13 cellular contexts compared by ENCODE assay signal in genomic region chr11:69321877-69322350, GRCh38. TPM values are rescaled to one million over a fixed set of nuclear protein-coding genes. Genes with fewer than 3 reads are reported as not detected.
DNase-seq lines count a peak whose midpoint lies in the region; ATAC-seq and TF ChIP-seq lines count a peak whose summit lies in the region.
"Had no signal": no experiment of that assay in that cellular context is flagged by ENCODE, and none has a peak within 500 bp of the region (broad histone marks: within the 10 kb centered on the region; RNA-seq: fewer than 3 reads in every experiment).

No MANE protein-coding gene starts in this region.

- peak overlapping the region; percentile 79 for H3K27ac ChIP-seq in IMR-90 (ENCODE audit: insufficient read depth, low read length)
- H3K27ac ChIP-seq in brain microvascular endothelial cell: peak overlapping the region; percentile 66
- peak overlapping the region; percentile 30 for H3K27ac ChIP-seq in mesenchymal stem cell (ENCODE audit: low read length, poor library complexity, severe bottlenecking)
- H3K27ac ChIP-seq in colonic mucosa: no peak overlapping the region
- H3K27ac ChIP-seq: transverse colon had no signal

- H2AFZ ChIP-seq in IMR-90 (replicated peaks; ENCODE audit: low read length, poor library complexity) (peak overlapping the region; percentile 72), mesenchymal stem cell (ENCODE audit: low read depth, low read length) (no peak overlapping the region)

- ATAC-seq in IMR-90 (ENCODE audit: low read depth) (peak; percentile 74), HG02884 (IDR thresholded peaks at IDR 0.05; ENCODE audit: unreplicated experiment) (no peak)
- ATAC-seq: left cardiac atrium had no signal

- H3K79me1 ChIP-seq in IMR-90 (ENCODE audit: low read depth in 1 of 2, low read length in 2 of 2) (peaks cover 32 to 86% of the 10 kb centered on the region in 2 experiments), mesenchymal stem cell (replicated peaks; ENCODE audit: low read length, poor library complexity, severe bottlenecking) (peaks cover 2% of the 10 kb centered on the region)

- peak overlapping the region; percentile 100 for H2AK9ac ChIP-seq in IMR-90 (replicated peaks; ENCODE audit: low read depth, low read length, poor library complexity)

- H3K9ac ChIP-seq in IMR-90 (ENCODE audit: low read depth, low read length): peak overlapping the region; percentile 1; the same call in 1 of the 2 replicates
- H3K9ac ChIP-seq in mesenchymal stem cell (ENCODE audit: low read length): peak overlapping the region; percentile 88
- H3K9ac ChIP-seq in colonic mucosa (ENCODE audit: low read depth in 2 of 2, low read length in 2 of 2): no peak overlapping the region

- BruUV-seq in IMR-90 (replicated peaks; lab: Mats Ljungman, UMichigan): no TSS peak

- CTCF ChIA-PET in IMR-90 (lab: Yijun Ruan, JAX): interaction anchor here (1.3 kb wide), 1 partner anchor 12 kb away, joined by 4 read pairs; no protein-coding TSS in a partner anchor

- H3K18ac ChIP-seq in IMR-90 (ENCODE audit: low read depth, low read length) (peak overlapping the region; percentile 93; the same call in 1 of the 2 replicates), mesenchymal stem cell (ENCODE audit: low read depth in 1 of 2, low read length in 2 of 2) (peak overlapping the region in 1 of 2 experiments; percentile 78)

- TF ChIP-seq POLR2A in IMR-90 (IDR thresholded peaks at IDR 0.05; ENCODE audit: low read depth, low read length): no peak; the same call in 1 of the 2 replicates

- no peak for TF ChIP-seq CTCF in AG10803 (conservative IDR thresholded peaks at IDR 0.05; ENCODE audit: low read length)
- TF ChIP-seq CTCF in IMR-90 (conservative IDR thresholded peaks at IDR 0.05; ENCODE audit: low read depth, low read length): no peak
- TF ChIP-seq CTCF in brain microvascular endothelial cell (IDR thresholded peaks at IDR 0.05; ENCODE audit: low read depth, low read length, missing control alignments): no peak
- TF ChIP-seq CTCF in colonic mucosa (IDR thresholded peaks at IDR 0.05): no peak

- peak; percentile 31; the same call in 1 of the 2 replicates for TF ChIP-seq RAD21 in IMR-90 (IDR thresholded peaks at IDR 0.05; ENCODE audit: low read length)

- H3K4ac ChIP-seq in IMR-90 (ENCODE audit: low read depth, low read length): peak overlapping the region; percentile 100
- no peak overlapping the region for H3K4ac ChIP-seq in mesenchymal stem cell (ENCODE audit: low read depth in 1 of 2, low read length in 2 of 2)

- DNase-seq in AG10803 (ENCODE audit: low read depth) (peak; percentile 92), IMR-90 (peak; percentile 96), brain microvascular endothelial cell (peak; percentile 85), mesenchymal stem cell (peak; percentile 95), NCI-H2227 (lab: John Stamatoyannopoulos, UW; ENCODE audit: unreplicated experiment) (no peak), colonic mucosa (no peak)
- DNase-seq in activated CD4-positive, CD25-positive, alpha-beta regulatory T cell treated with anti-CD3 and anti-CD28 coated beads, Interleukin-2, amount 50 U/mL, for 72 hours: no peak
- DNase-seq: activated naive CD4-positive, alpha-beta T cell treated with anti-CD3 and anti-CD28 coated beads, Interleukin-2, amount 50 U/mL, for 16 hours; DMS79; erythroblast; left cardiac atrium; transverse colon had no signal

- H3K4me1 ChIP-seq in IMR-90 (ENCODE audit: control insufficient read depth, insufficient read depth, low read length) (peaks cover 24% of the 10 kb centered on the region), mesenchymal stem cell (ENCODE audit: control insufficient read depth, insufficient read depth, low read depth, low read length) (peaks cover 28% of the 10 kb centered on the region), colonic mucosa (no peaks in the 10 kb centered on the region)
- H3K4me1 ChIP-seq: transverse colon had no signal

- H4K20me1 ChIP-seq in IMR-90 (ENCODE audit: insufficient read depth, low read length): no peaks in the 10 kb centered on the region

- H3K23ac ChIP-seq in IMR-90 (ENCODE audit: low read depth, low read length): peak overlapping the region; percentile 100
- H3K23ac ChIP-seq in mesenchymal stem cell (ENCODE audit: low read length in 2 of 2): no peak overlapping the region

- H4K8ac ChIP-seq in IMR-90 (ENCODE audit: low read depth in 2 of 2, low read length in 2 of 2) (peak overlapping the region; percentile 86 to 99), mesenchymal stem cell (ENCODE audit: low read length) (peak overlapping the region; percentile 42)

- 0% methylated on average over 2 of the region's 5 CpGs; no CpG with 5 or more reads in 1 of the 2 experiments for whole genome bisulfite sequencing in IMR-90 (ENCODE audit: extremely low coverage in 2 of 2, insufficient read length in 1 of 2), 2 experiments
- WGBS in mesenchymal stem cell: 8% methylated on average over 5 of the region's 5 CpGs

- peak overlapping the region; percentile 100 for H2BK20ac ChIP-seq in IMR-90 (ENCODE audit: low read depth, low read length)

- H2BK120ac ChIP-seq in IMR-90 (ENCODE audit: low read depth, low read length): peak overlapping the region; percentile 100
- H2BK120ac ChIP-seq in mesenchymal stem cell (ENCODE audit: low read depth, low read length): no peak overlapping the region

- in situ Hi-C loops in IMR-90 (cut with MboI; ENCODE audit: low sequenced_read_pairs) (no loop called here), brain microvascular endothelial cell (cut with HindIII; ENCODE audit: low pct_ligation_motif_present, low sequenced_read_pairs) (no loop called here)

- H2BK5ac ChIP-seq in IMR-90 (ENCODE audit: low read depth, low read length, poor library complexity, severe bottlenecking) (peak overlapping the region; percentile 100), mesenchymal stem cell (ENCODE audit: low read depth, low read length, poor library complexity, severe bottlenecking) (no peak overlapping the region)

- peak overlapping the region; percentile 100 for H2AK5ac ChIP-seq in IMR-90 (ENCODE audit: low read depth, low read length)
- H2AK5ac ChIP-seq in mesenchymal stem cell (ENCODE audit: low read length, severe bottlenecking): no peak overlapping the region

- peak overlapping the region in 1 of 2 experiments; percentile 88 for H2BK12ac ChIP-seq in mesenchymal stem cell (ENCODE audit: low read length in 2 of 2)

- POLR2A ChIA-PET in IMR-90 (lab: Charles Lee; ENCODE audit: unreplicated experiment): no interaction called here

- H3K9me3 ChIP-seq in IMR-90 (ENCODE audit: control insufficient read depth, insufficient read depth, low read length) (no peaks in the 10 kb centered on the region), mesenchymal stem cell (ENCODE audit: control insufficient read depth, low read length) (no peaks in the 10 kb centered on the region), colonic mucosa (no peaks in the 10 kb centered on the region)
- H3K9me3 ChIP-seq: transverse colon had no signal

- H3K56ac ChIP-seq in IMR-90 (ENCODE audit: extremely low read depth, insufficient read depth, low read length): peak overlapping the region; percentile 86

- peaks cover 41% of the 10 kb centered on the region for H3K9me1 ChIP-seq in IMR-90 (ENCODE audit: insufficient read depth, low read length)

- H3K27me3 ChIP-seq in IMR-90 (ENCODE audit: control insufficient read depth, insufficient read depth, low read length) (no peaks in the 10 kb centered on the region), brain microvascular endothelial cell (replicated peaks) (no peaks in the 10 kb centered on the region), mesenchymal stem cell (ENCODE audit: control insufficient read depth in 1 of 2, insufficient read depth in 1 of 2, low read length in 2 of 2) (no peaks in the 10 kb centered on the region), colonic mucosa (no peaks in the 10 kb centered on the region)
- H3K27me3 ChIP-seq: transverse colon had no signal

- dilution Hi-C loops in IMR-90 (cut with HindIII; ENCODE audit: low sequenced_read_pairs, unreplicated experiment): no loop called here

- peak overlapping the region; percentile 97 for H4K91ac ChIP-seq in IMR-90 (ENCODE audit: insufficient read depth, low read depth, low read length)
- H4K91ac ChIP-seq in mesenchymal stem cell (ENCODE audit: low read length): no peak overlapping the region

- H3K4me2 ChIP-seq in IMR-90 (ENCODE audit: low read depth, low read length) (peak overlapping the region; percentile 52; the same call in 1 of the 2 replicates), mesenchymal stem cell (ENCODE audit: low read length, poor library complexity, severe bottlenecking) (no peak overlapping the region)

- H2BK15ac ChIP-seq in IMR-90 (ENCODE audit: low read depth, low read length): peak overlapping the region; percentile 96
- H2BK15ac ChIP-seq in mesenchymal stem cell (ENCODE audit: low read depth, poor library complexity, severe bottlenecking): no peak overlapping the region

- intact Hi-C loops in IMR-90 (cut with micrococcal nuclease): no loop called here
- intact Hi-C loops in colonic mucosa (cut with DNase I): no loop called here

- peak overlapping the region; percentile 87 for H4K5ac ChIP-seq in IMR-90 (ENCODE audit: low read depth, low read length)

- H3K36me3 ChIP-seq in IMR-90 (ENCODE audit: control insufficient read depth, insufficient read depth, low read length) (no peaks in the 10 kb centered on the region), brain microvascular endothelial cell (replicated peaks) (no peaks in the 10 kb centered on the region), mesenchymal stem cell (ENCODE audit: control insufficient read depth in 1 of 2, insufficient read depth in 2 of 2, low read depth in 1 of 2, low read length in 2 of 2) (no peaks in the 10 kb centered on the region), colonic mucosa (no peaks in the 10 kb centered on the region)
- H3K36me3 ChIP-seq: transverse colon had no signal

- H3K4me3 ChIP-seq in AG10803 (ENCODE audit: low read length) (no peak overlapping the region), IMR-90 (ENCODE audit: insufficient read depth, low read depth, low read length) (no peak overlapping the region), brain microvascular endothelial cell (ENCODE audit: low read depth, low read length) (no peak overlapping the region), mesenchymal stem cell (ENCODE audit: insufficient read depth in 1 of 2, low read depth in 1 of 2, low read length in 2 of 2) (peak overlapping the region in 1 of 2 experiments; percentile 66), colonic mucosa (no peak overlapping the region)
- H3K4me3 ChIP-seq: transverse colon had no signal

- H3K14ac ChIP-seq in IMR-90 (replicated peaks; ENCODE audit: low read depth, low read length) (peak overlapping the region; percentile 100), mesenchymal stem cell (ENCODE audit: low read length in 2 of 2) (peak overlapping the region in 1 of 2 experiments; percentile 35)

TF ChIP-seq in IMR-90, 13 proteins besides CTCF, POLR2A, EP300 and RAD21 (continues in another document):
- TF ChIP-seq SMC3 (IDR thresholded peaks at IDR 0.05; ENCODE audit: low read depth, low read length) (no peak; the same call in 1 of the 2 replicates), CHD1 (IDR thresholded peaks at IDR 0.05; ENCODE audit: low read depth, low read length) (no peak)

RNA-seq across cellular contexts. Expression of gene MYEOV, which starts 28.0 kb away (rescaled TPM):
- total RNA-seq in IMR-90 (2012; rRNA removed) (6.1 and 6.8 TPM in 2 replicates), colonic mucosa (1 to 10 TPM; 4.5 to 8.2 TPM)
- 5.8 and 12.5 TPM in 2 replicates for polyA plus RNA-seq in IMR-90 (2012; rRNA removed)
- 3.3 and 5.6 TPM in 2 replicates for polyA plus RNA-seq in IMR-90 (2012; cell fraction: cytosol; rRNA removed)
- 7.1 and 13.0 TPM in 2 replicates for polyA plus RNA-seq in IMR-90 (2012; cell fraction: nucleus; rRNA removed; ENCODE audit: low replicate concordance)
- polyA plus RNA-seq in mesenchymal stem cell (2013, experiment 1 of 2): 2.5 TPM
- 4.8 TPM for polyA plus RNA-seq in mesenchymal stem cell (2013, experiment 2 of 2)

Comparison
In these comparisons a context has a peak if more than half of its experiments do, and no peak if none do; other contexts are left out.
1. DNase-seq: peak in AG10803 (single experiment), IMR-90 (single experiment), brain microvascular endothelial cell (single experiment) and mesenchymal stem cell (single experiment); none in activated CD4-positive, CD25-positive, alpha-beta regulatory T cell treated with anti-CD3 and anti-CD28 coated beads, Interleukin-2, amount 50 U/mL, for 72 hours (single experiment), NCI-H2227 (single experiment) and colonic mucosa (single experiment).
2. H3K9ac ChIP-seq: peak in IMR-90 (single experiment) and mesenchymal stem cell (single experiment); none in colonic mucosa (0 of 2).